16 cellular contexts compared by ENCODE assay signal in the genomic region with DNA sequence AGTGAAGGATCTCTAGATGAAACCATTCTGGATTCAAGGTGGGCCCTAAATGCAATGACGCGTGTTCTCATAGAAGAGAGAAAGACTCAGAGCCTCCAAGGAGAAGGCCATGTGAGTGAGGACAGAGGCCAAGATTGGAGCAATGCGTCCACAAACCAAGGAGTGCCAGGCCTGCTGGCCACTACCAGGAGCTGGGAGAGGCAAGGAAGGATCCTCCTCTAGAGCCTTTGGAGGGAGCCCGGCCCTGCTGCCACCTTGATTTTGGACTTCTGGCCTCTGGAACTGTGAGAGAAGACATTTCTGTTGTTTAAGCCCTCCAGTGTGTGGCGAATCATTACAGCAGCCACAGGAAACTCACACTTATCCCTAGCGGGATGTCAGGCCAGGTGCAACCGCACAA. TPM values are rescaled to one million over a fixed set of nuclear protein-coding genes. Genes with fewer than 3 reads are reported as not detected.
DNase-seq lines count a peak whose midpoint lies in the region; ATAC-seq and TF ChIP-seq lines count a peak whose summit lies in the region.
"Had no signal": no experiment of that assay in that cellular context is flagged by ENCODE, and none has a peak within 500 bp of the region (broad histone marks: within the 10 kb centered on the region; RNA-seq: fewer than 3 reads in every experiment).

No MANE protein-coding gene starts in this region.

- H3K27ac Mint-ChIP-seq in activated CD8-positive, alpha-beta memory T cell treated with anti-CD3 and anti-CD28 coated beads, Interleukin-2, amount 10 ng/mL, durations not matched to agents 7 days and 5 days, result no peak overlapping the region
- H3K27ac Mint-ChIP-seq in chondrocyte (ENCODE audit: unreplicated experiment), result no peak overlapping the region
- H3K27ac Mint-ChIP-seq: CD4-positive, alpha-beta memory T cell had no signal

- no peaks in the 10 kb centered on the region for H3K27me3 Mint-ChIP-seq in activated CD8-positive, alpha-beta memory T cell treated with anti-CD3 and anti-CD28 coated beads, Interleukin-2, amount 10 ng/mL, durations not matched to agents 7 days and 5 days
- H3K27me3 Mint-ChIP-seq in chondrocyte (ENCODE audit: low read depth), result peaks cover 57% of the 10 kb centered on the region

- CTCF ChIA-PET in activated CD8-positive, alpha-beta memory T cell treated with anti-CD3 and anti-CD28 coated beads, Interleukin-2, amount 10 ng/mL, durations not matched to agents 7 days and 5 days (lab: Charles Lee), result no interaction called here

- no peak for ATAC-seq in activated CD8-positive, alpha-beta memory T cell treated with anti-CD3 and anti-CD28 coated beads, Interleukin-2, amount 10 ng/mL, durations not matched to agents 7 days and 5 days
- no peak for ATAC-seq in HG03135 (IDR thresholded peaks at IDR 0.05; ENCODE audit: unreplicated experiment)
- ATAC-seq: PC-3 had no signal

- H3K36me3 Mint-ChIP-seq in activated CD8-positive, alpha-beta memory T cell treated with anti-CD3 and anti-CD28 coated beads, Interleukin-2, amount 10 ng/mL, durations not matched to agents 7 days and 5 days, result no peaks in the 10 kb centered on the region
- no peaks in the 10 kb centered on the region for H3K36me3 Mint-ChIP-seq in chondrocyte (ENCODE audit: low read depth)
- H3K36me3 Mint-ChIP-seq: CD4-positive, alpha-beta memory T cell had no signal

- no peak for TF ChIP-seq CTCF in chondrocyte (IDR thresholded peaks at IDR 0.05)

- no peak overlapping the region for H3K4me3 Mint-ChIP-seq in activated CD8-positive, alpha-beta memory T cell treated with anti-CD3 and anti-CD28 coated beads, Interleukin-2, amount 10 ng/mL, durations not matched to agents 7 days and 5 days
- no peak overlapping the region for H3K4me3 Mint-ChIP-seq in chondrocyte (ENCODE audit: unreplicated experiment)
- H3K4me3 Mint-ChIP-seq: CD4-positive, alpha-beta memory T cell had no signal

- peak; percentile 5 for DNase-seq in activated CD8-positive, alpha-beta memory T cell treated with anti-CD3 and anti-CD28 coated beads, Interleukin-2, amount 10 ng/mL, durations not matched to agents 7 days and 5 days
- no peak for DNase-seq in activated CD8-positive, alpha-beta memory T cell treated with anti-CD3 and anti-CD28 coated beads for 24 hours
- DNase-seq in chondrocyte (ENCODE audit: low spot score), result peak; percentile 50
- peak; percentile 35 for DNase-seq in mesenteric fat pad (ENCODE audit: low spot score)
- DNase-seq in ureter (ENCODE audit: low spot score), result peak; percentile 1
- no peak for DNase-seq in NCI-H510A (lab: John Stamatoyannopoulos, UW)
- DNase-seq: CD4-positive, alpha-beta memory T cell; DMS153; GF-D8; NCI-H1417 treated with DMSO at 0.1 percent for 48 hours; NCI-H2029; NCI-H2171; NCI-H69; PC-3; SJCRH30 had no signal

- no peaks in the 10 kb centered on the region for H3K9me3 Mint-ChIP-seq in activated CD8-positive, alpha-beta memory T cell treated with anti-CD3 and anti-CD28 coated beads, Interleukin-2, amount 10 ng/mL, durations not matched to agents 7 days and 5 days (ENCODE audit: low read depth)
- H3K9me3 Mint-ChIP-seq in chondrocyte (ENCODE audit: low read depth), result no peaks in the 10 kb centered on the region

- H3K4me1 Mint-ChIP-seq in activated CD8-positive, alpha-beta memory T cell treated with anti-CD3 and anti-CD28 coated beads, Interleukin-2, amount 10 ng/mL, durations not matched to agents 7 days and 5 days, result no peaks in the 10 kb centered on the region
- peaks cover 9% of the 10 kb centered on the region for H3K4me1 Mint-ChIP-seq in chondrocyte (ENCODE audit: low read depth)
- H3K4me1 Mint-ChIP-seq: CD4-positive, alpha-beta memory T cell had no signal

RNA-seq across cellular contexts. Expression of gene SHANK2, which starts 52.7 kb away (rescaled TPM):
- total RNA-seq in activated CD8-positive, alpha-beta memory T cell treated with anti-CD3 and anti-CD28 coated beads, Interleukin-2, amount 10 ng/mL, durations not matched to agents 7 days and 5 days, result not detected
- total RNA-seq in chondrocyte, result 0.53 to 1.6 TPM (median 0.97 TPM) in 3 replicates
- 2.0 TPM for total RNA-seq in mesenteric fat pad
- 77.1 TPM for total RNA-seq in ureter
- total RNA-seq: CD4-positive, alpha-beta memory T cell had no signal

Comparison
In these comparisons a context has a peak if more than half of its experiments do, and no peak if none do; other contexts are left out.
1. DNase-seq: peak in activated CD8-positive, alpha-beta memory T cell treated with anti-CD3 and anti-CD28 coated beads, Interleukin-2, amount 10 ng/mL, durations not matched to agents 7 days and 5 days (single experiment), chondrocyte (single experiment), mesenteric fat pad (single experiment) and ureter (single experiment); none in activated CD8-positive, alpha-beta memory T cell treated with anti-CD3 and anti-CD28 coated beads for 24 hours (single experiment) and NCI-H510A (single experiment).
2. RNA of gene SHANK2, which starts 52.7 kb away (total RNA-seq): 77.1 TPM in ureter (single experiment); 2.0 TPM in mesenteric fat pad (single experiment), 0.53 to 1.6 TPM in chondrocyte and not detected in activated CD8-positive, alpha-beta memory T cell treated with anti-CD3 and anti-CD28 coated beads, Interleukin-2, amount 10 ng/mL, durations not matched to agents 7 days and 5 days; every median in the first group is over 10 times any median in the second.